Comparison of ENCODE assay signal across 9 cellular contexts in genomic region chr19:58380037-58380735, GRCh38. TPM values are rescaled to one million over a fixed set of nuclear protein-coding genes. Genes with fewer than 3 reads are reported as not detected.
DNase-seq lines count a peak whose midpoint lies in the region; ATAC-seq and TF ChIP-seq lines count a peak whose summit lies in the region.
"Had no signal": no experiment of that assay in that cellular context is flagged by ENCODE, and none has a peak within 500 bp of the region (broad histone marks: within the 10 kb centered on the region; RNA-seq: fewer than 3 reads in every experiment).

No MANE protein-coding gene starts in this region.

- no peak for ATAC-seq in GM18520 (IDR thresholded peaks at IDR 0.05; ENCODE audit: unreplicated experiment)

- peak overlapping the region; percentile 91 for H3K4me3 Mint-ChIP-seq in nephron progenitor cell

- DNase-seq in MG63 (no peak), nephron progenitor cell (no peak), GF-D8 (lab: John Stamatoyannopoulos, UW) (no peak), NCI-H1436 treated with DMSO at 0.1 percent for 48 hours (lab: John Stamatoyannopoulos, UW) (no peak)
- DNase-seq in effector memory CD4-positive, alpha-beta T cell = no peak
- no peak for DNase-seq in stimulated activated CD4-positive, alpha-beta T cell treated with anti-CD3 and anti-CD28 coated beads, Interleukin-2, amount 100 ng/mL, for 24 hours

- H3K4me3 ChIP-seq in GM08714 (ENCODE audit: low read length) (peak overlapping the region; percentile 76; the same call in 1 of the 2 replicates), MG63 (peak overlapping the region; percentile 93)
- H3K4me3 ChIP-seq in effector memory CD4-positive, alpha-beta T cell (ENCODE audit: insufficient read depth, low read depth, low read length, poor library complexity, severe bottlenecking) = peak overlapping the region; percentile 74

- no peak for TF ChIP-seq CTCF in nephron progenitor cell (IDR thresholded peaks at IDR 0.05)

- peaks cover 15% of the 10 kb centered on the region for H3K4me1 ChIP-seq in effector memory CD4-positive, alpha-beta T cell (ENCODE audit: control insufficient read depth, insufficient read depth, low read length, poor library complexity, severe bottlenecking)

- peaks cover 29% of the 10 kb centered on the region for H3K4me1 Mint-ChIP-seq in nephron progenitor cell

- peak overlapping the region; percentile 93 for H3K27ac ChIP-seq in effector memory CD4-positive, alpha-beta T cell (ENCODE audit: insufficient read depth, low read length, poor library complexity, severe bottlenecking)

- no peaks in the 10 kb centered on the region for H3K36me3 Mint-ChIP-seq in nephron progenitor cell (ENCODE audit: low read depth)

- no peaks in the 10 kb centered on the region for H3K9me3 Mint-ChIP-seq in nephron progenitor cell

- no peaks in the 10 kb centered on the region for H3K9me3 ChIP-seq in MG63
- no peaks in the 10 kb centered on the region for H3K9me3 ChIP-seq in effector memory CD4-positive, alpha-beta T cell (ENCODE audit: control insufficient read depth, low read length)

- H3K27me3 Mint-ChIP-seq in nephron progenitor cell (ENCODE audit: low read depth, poor library complexity) = no peaks in the 10 kb centered on the region

- H3K27me3 ChIP-seq in MG63 = no peaks in the 10 kb centered on the region
- H3K27me3 ChIP-seq in effector memory CD4-positive, alpha-beta T cell (replicated peaks; ENCODE audit: control insufficient read depth, insufficient read depth, low read length, poor library complexity, severe bottlenecking) = no peaks in the 10 kb centered on the region

- peak overlapping the region; percentile 91 for H3K27ac Mint-ChIP-seq in nephron progenitor cell

- H3K36me3 ChIP-seq in MG63 = 0 out of 2 replicates have a peak, but pooled peaks cover 3% of the 10 kb centered on the region
- no peaks in the 10 kb centered on the region for H3K36me3 ChIP-seq in effector memory CD4-positive, alpha-beta T cell (ENCODE audit: control insufficient read depth, insufficient read depth, low read length)

RNA-seq across cellular contexts. Expression of gene ZNF837, which starts 0.6 kb away (rescaled TPM):
- 1.4 and 4.0 TPM in 2 replicates for total RNA-seq in MG63 (2014; rRNA removed; shearing (Covaris generic); ENCODE audit: low replicate concordance)

RNA-seq across cellular contexts. Expression of gene RPS5, which starts 6.9 kb away (rescaled TPM):
- 3,455 and 3,636 TPM in 2 replicates for total RNA-seq in MG63 (2014; rRNA removed; shearing (Covaris generic); ENCODE audit: low replicate concordance)

RNA-seq across cellular contexts. Expression of gene RNF225, which starts 15.3 kb away (rescaled TPM):
- 6.6 TPM in 1 of 2 replicates, not detected in the other for total RNA-seq in MG63 (2014; rRNA removed; shearing (Covaris generic); ENCODE audit: low replicate concordance)
- total RNA-seq: SK-MEL-5 had no signal

RNA-seq across cellular contexts. Expression of gene ZNF497, which starts 17.6 kb away (rescaled TPM):
- 3.0 and 3.2 TPM in 2 replicates for total RNA-seq in MG63 (2014; rRNA removed; shearing (Covaris generic); ENCODE audit: low replicate concordance)

RNA-seq across cellular contexts. Expression of gene A1BG, which starts 26.9 kb away (rescaled TPM):
- total RNA-seq in MG63 (2014; rRNA removed; shearing (Covaris generic); ENCODE audit: low replicate concordance) = 29.0 TPM in 1 of 2 replicates, not detected in the other
